ENCODE assay signal across 7 cellular contexts in genomic region chr1:174160109-174160473, GRCh38. TPM values are rescaled to one million over a fixed set of nuclear protein-coding genes. Genes with fewer than 3 reads are reported as not detected.
DNase-seq lines count a peak whose midpoint lies in the region; ATAC-seq, FAIRE-seq and TF ChIP-seq lines count a peak whose summit lies in the region.

No MANE protein-coding gene starts in this region.

- no peak for TF ChIP-seq CTCF in HFFc6 (IDR thresholded peaks at IDR 0.05)
- TF ChIP-seq CTCF in Panc1 (IDR thresholded peaks at IDR 0.05), result no peak
- TF ChIP-seq CTCF in astrocyte of the spinal cord (IDR thresholded peaks at IDR 0.05; ENCODE audit: low read depth, low read length), result no peak

- peak overlapping the region; percentile 92 for H3K27ac Mint-ChIP-seq in HFFc6

- ATAC-seq in Panc1, result peak; percentile 33

- H3K27me3 Mint-ChIP-seq in HFFc6 (ENCODE audit: insufficient read depth), result no peaks in the 10 kb centered on the region; the same call in 1 of the 2 replicates

- CTCF ChIA-PET in Panc1 (lab: Charles Lee), result no interaction called here

- peaks cover 15% of the 10 kb centered on the region; the same call in 1 of the 2 replicates for H3K4me1 ChIP-seq in Panc1 (ENCODE audit: control insufficient read depth, insufficient read depth, low read length)
- H3K4me1 ChIP-seq in iPS-18a (ENCODE audit: control insufficient read depth, low read depth, low read length), result peaks cover 8% of the 10 kb centered on the region
- H3K4me1 ChIP-seq in skeletal muscle satellite cell (ENCODE audit: control insufficient read depth, insufficient read depth, low read length), result peaks cover 6% of the 10 kb centered on the region

- TF ChIP-seq POLR2A in GM12892 (IDR thresholded peaks at IDR 0.05; ENCODE audit: low read depth, low read length), result no peak

- peak overlapping the region; percentile 90 for H3K4me2 ChIP-seq in skeletal muscle satellite cell (ENCODE audit: low read length)

- in situ Hi-C loops in Panc1 (cut with HindIII; ENCODE audit: low pct_unique_long_range_greater_than_20kb, low sequenced_read_pairs), result no loop called here
- in situ Hi-C loops in astrocyte of the spinal cord (cut with HindIII; ENCODE audit: low sequenced_read_pairs), result no loop called here

- H3K36me3 ChIP-seq in Panc1 (ENCODE audit: control insufficient read depth, insufficient read depth, low read length), result no peaks in the 10 kb centered on the region
- H3K36me3 ChIP-seq in iPS-18a (ENCODE audit: control insufficient read depth, low read depth, low read length), result no peaks in the 10 kb centered on the region
- no peaks in the 10 kb centered on the region for H3K36me3 ChIP-seq in skeletal muscle satellite cell (ENCODE audit: insufficient read depth, low read length)

- peak overlapping the region; percentile 75 for H3K9ac ChIP-seq in iPS-18a (ENCODE audit: low read length)
- H3K9ac ChIP-seq in skeletal muscle satellite cell (ENCODE audit: low read depth, low read length), result peak overlapping the region; percentile 95

- H3K4me3 ChIP-seq in Panc1 (ENCODE audit: low read depth in 2 of 2, low read length in 2 of 2), result peak overlapping the region; percentile 65 to 93
- peak overlapping the region; percentile 80 for H3K4me3 ChIP-seq in astrocyte of the spinal cord (ENCODE audit: low read depth, low read length)
- H3K4me3 ChIP-seq in iPS-18a (ENCODE audit: low read length), result peak overlapping the region; percentile 97
- peak overlapping the region; percentile 100 for H3K4me3 ChIP-seq in skeletal muscle satellite cell (ENCODE audit: low read length)

- POLR2A ChIA-PET in Panc1 (lab: Charles Lee), result no interaction called here

- peaks cover 21% of the 10 kb centered on the region for H3K4me1 Mint-ChIP-seq in HFFc6 (ENCODE audit: low read depth)

- peak overlapping the region; percentile 100 for H3K4me3 Mint-ChIP-seq in HFFc6

- H3K27ac ChIP-seq in Panc1 (ENCODE audit: low read length) (peak overlapping the region; percentile 81), iPS-18a (ENCODE audit: low read length) (no peak overlapping the region)

- H3K27me3 ChIP-seq in Panc1 (ENCODE audit: control insufficient read depth, insufficient read depth, low read length), result no peaks in the 10 kb centered on the region
- H3K27me3 ChIP-seq in iPS-18a (ENCODE audit: control insufficient read depth, insufficient read depth, low read length), result peaks cover 13% of the 10 kb centered on the region
- H3K27me3 ChIP-seq in skeletal muscle satellite cell (ENCODE audit: control insufficient read depth, insufficient read depth, low read length), result no peaks in the 10 kb centered on the region

- peak; percentile 89 for FAIRE-seq in GM12892 (lab: Jason Lieb, UNC)

- BruUV-seq in Panc1 (replicated peaks; lab: Mats Ljungman, UMichigan), result no TSS peak

- H3K9me3 Mint-ChIP-seq in HFFc6, result no peaks in the 10 kb centered on the region

- H3K9me3 ChIP-seq in Panc1 (ENCODE audit: control insufficient read depth, insufficient read depth, low read depth, low read length), result no peaks in the 10 kb centered on the region
- no peaks in the 10 kb centered on the region for H3K9me3 ChIP-seq in iPS-18a (ENCODE audit: control insufficient read depth, low read depth, low read length)
- no peaks in the 10 kb centered on the region for H3K9me3 ChIP-seq in skeletal muscle satellite cell (replicated peaks; ENCODE audit: low read length)

- intact Hi-C loops in Panc1 (cut with micrococcal nuclease; ENCODE audit: unreplicated experiment), result no loop called here

- peaks cover 4% of the 10 kb centered on the region; the same call in 1 of the 2 replicates for H3K36me3 Mint-ChIP-seq in HFFc6 (ENCODE audit: low read depth)

- DNase-seq in GM12892 (ENCODE audit: insufficient read length), result no peak
- peak; percentile 32 for DNase-seq in HFFc6
- DNase-seq in Panc1 (ENCODE audit: low read depth, low spot score), result no peak
- DNase-seq in astrocyte of the spinal cord (ENCODE audit: low read depth, low spot score), result peak; percentile 37
- no peak for DNase-seq in NCI-H226

RNA-seq across cellular contexts. Expression of gene RABGAP1L, which starts 0.8 kb away (rescaled TPM):
- 134 TPM for polyA plus RNA-seq in GM12892 (2012; ENCODE audit: missing spikeins)
- total RNA-seq in HFFc6 (2021; fragmentation: NEBNext Ultra II Directional; extraction: Animal tissue kit (Norgen Biotek cat#: 25700)), result 10 to 100 TPM; 14.5 to 16.9 (median 16.0) TPM
- 37.0 TPM for total RNA-seq in Panc1 (2021; ENCODE audit: unreplicated experiment)
- 13.0 TPM for polyA plus RNA-seq in Panc1 (2012; ENCODE audit: insufficient read length)
- total RNA-seq in skeletal muscle satellite cell (2012; rRNA removed), result 28.4 and 34.2 TPM in 2 replicates

Comparison
In these comparisons a context has a peak if more than half of its experiments do, and no peak if none do; other contexts are left out.
1. DNase-seq: peak in HFFc6 (single experiment) and astrocyte of the spinal cord (single experiment); none in GM12892 (single experiment), Panc1 (single experiment) and NCI-H226 (single experiment).
2. Peak in every context shown above with its lines, with median percentiles within 50 percentile points of each other: H3K4me3 ChIP-seq.